In genomic region chr10:100325164-100325563, GRCh38 we compare ENCODE assay signal across 21 cellular contexts. TPM values are rescaled to one million over a fixed set of nuclear protein-coding genes. Genes with fewer than 3 reads are reported as not detected.
DNase-seq lines count a peak whose midpoint lies in the region; ATAC-seq, FAIRE-seq and TF ChIP-seq lines count a peak whose summit lies in the region.
"Had no signal": no experiment of that assay in that cellular context is flagged by ENCODE, and none has a peak within 500 bp of the region (broad histone marks: within the 10 kb centered on the region; RNA-seq: fewer than 3 reads in every experiment).

No MANE protein-coding gene starts in this region.

- H3K9me2 ChIP-seq in HCT116 (ENCODE audit: insufficient read depth) = no peaks in the 10 kb centered on the region

- 51% methylated on average over 7 of the region's 7 CpGs for WGBS in GM12878 (ENCODE audit: insufficient coverage, insufficient replicate concordance, low lambda C conversion rate, missing lambda C conversion rate)

- intact Hi-C loops in HCT116 (cut with micrococcal nuclease) (no loop called here), GM12878 (cut with micrococcal nuclease; ENCODE audit: unreplicated experiment) (no loop called here)

- no peaks in the 10 kb centered on the region for H3K36me3 ChIP-seq in HCT116 (ENCODE audit: control insufficient read depth in 1 of 2, insufficient read depth in 2 of 2, low read length in 2 of 2)
- H3K36me3 ChIP-seq in GM12878 (ENCODE audit: control insufficient read depth in 2 of 2, insufficient read depth in 2 of 2, low read length in 1 of 2) = no peaks in the 10 kb centered on the region
- H3K36me3 ChIP-seq: suprapubic skin had no signal

- H3K27ac ChIP-seq in HCT116 (ENCODE audit: low read depth, low read length) = no peak overlapping the region
- H3K27ac ChIP-seq in GM12878 (ENCODE audit: control insufficient read depth, insufficient read depth) = no peak overlapping the region
- H3K27ac ChIP-seq: suprapubic skin had no signal

- no peak overlapping the region for H3K27ac Mint-ChIP-seq in nephron progenitor cell
- H3K27ac Mint-ChIP-seq: activated CD4-positive, alpha-beta memory T cell treated with anti-CD3 and anti-CD28 coated beads for 36 hours; activated naive CD4-positive, alpha-beta T cell treated with anti-CD3 and anti-CD28 coated beads, Interleukin-2, amount 10 ng/mL, durations not matched to agents 7 days and 5 days; immature natural killer cell had no signal

- no peaks in the 10 kb centered on the region for H3K9me3 Mint-ChIP-seq in nephron progenitor cell
- H3K9me3 Mint-ChIP-seq: activated CD4-positive, alpha-beta memory T cell treated with anti-CD3 and anti-CD28 coated beads for 36 hours; activated naive CD4-positive, alpha-beta T cell treated with anti-CD3 and anti-CD28 coated beads, Interleukin-2, amount 10 ng/mL, durations not matched to agents 7 days and 5 days; immature natural killer cell had no signal

- H3K36me3 Mint-ChIP-seq in nephron progenitor cell (ENCODE audit: low read depth) = no peaks in the 10 kb centered on the region
- H3K36me3 Mint-ChIP-seq: activated CD4-positive, alpha-beta memory T cell treated with anti-CD3 and anti-CD28 coated beads for 36 hours; activated naive CD4-positive, alpha-beta T cell treated with anti-CD3 and anti-CD28 coated beads, Interleukin-2, amount 10 ng/mL, durations not matched to agents 7 days and 5 days; immature natural killer cell had no signal

- H2AFZ ChIP-seq in HCT116 (ENCODE audit: low read depth, low read length, poor library complexity, severe bottlenecking) (no peak overlapping the region), GM12878 (ENCODE audit: control insufficient read depth, low read depth, low read length) (no peak overlapping the region)

- H3K27me3 Mint-ChIP-seq in nephron progenitor cell (ENCODE audit: low read depth, poor library complexity) = peaks cover 60% of the 10 kb centered on the region

- H3K9me3 ChIP-seq in HCT116 (ENCODE audit: control insufficient read depth in 1 of 2, insufficient read depth in 1 of 2, low read depth in 1 of 2, low read length in 2 of 2) = no peaks in the 10 kb centered on the region
- H3K9me3 ChIP-seq in GM12878 (replicated peaks; ENCODE audit: control insufficient read depth, insufficient read depth, low read length) = no peaks in the 10 kb centered on the region
- H3K9me3 ChIP-seq: suprapubic skin had no signal

- H3K4me3 Mint-ChIP-seq in nephron progenitor cell = no peak overlapping the region
- H3K4me3 Mint-ChIP-seq: activated CD4-positive, alpha-beta memory T cell treated with anti-CD3 and anti-CD28 coated beads for 36 hours; activated naive CD4-positive, alpha-beta T cell treated with anti-CD3 and anti-CD28 coated beads, Interleukin-2, amount 10 ng/mL, durations not matched to agents 7 days and 5 days; immature natural killer cell had no signal

- H3K4me1 Mint-ChIP-seq in nephron progenitor cell = peaks cover 3% of the 10 kb centered on the region
- H3K4me1 Mint-ChIP-seq: immature natural killer cell had no signal

- no peak for TF ChIP-seq CTCF in HCT116 (IDR thresholded peaks at IDR 0.05 in 2 of 3, conservative IDR thresholded peaks at IDR 0.05 in 1 of 3; ENCODE audit: borderline replicate concordance in 1 of 3, insufficient read depth in 1 of 3, low read depth in 2 of 3, low read length in 2 of 3)
- TF ChIP-seq CTCF in GM12878 (IDR thresholded peaks at IDR 0.05 in 2 of 3, conservative IDR thresholded peaks at IDR 0.05 in 1 of 3; ENCODE audit: control insufficient read depth in 2 of 3, extremely low read depth in 1 of 3, insufficient read depth in 1 of 3, low read depth in 3 of 3, low read length in 3 of 3) = no peak
- TF ChIP-seq CTCF in nephron progenitor cell (IDR thresholded peaks at IDR 0.05) = no peak

- TF ChIP-seq POLR2A in HCT116 (IDR thresholded peaks at IDR 0.05; ENCODE audit: borderline replicate concordance, extremely low read depth, insufficient read depth, insufficient read length) = no peak
- TF ChIP-seq POLR2A in GM12878 (IDR thresholded peaks at IDR 0.05; ENCODE audit: low read depth, low read length) = no peak

- SMC1A ChIA-PET in GM12878 (lab: Charles Lee; ENCODE audit: uncharacterized antibody, unreplicated experiment) = interaction anchor here (1.4 to 2.5 kb wide), 2 partner anchors 14 to 193 kb away, joined by 3 to 6 read pairs; no protein-coding TSS in a partner anchor

- ATAC-seq in HCT116 (peak; percentile 57; the same call in 1 of the 2 replicates), GM12878 (no peak), GM18858 (IDR thresholded peaks at IDR 0.05; ENCODE audit: unreplicated experiment) (no peak)

- POLR2A ChIA-PET in HCT116 (lab: Charles Lee) = interaction anchor here (1.2 kb wide), 1 partner anchor 48 kb away, joined by 3 read pairs; no protein-coding TSS in a partner anchor
- POLR2A ChIA-PET in GM12878 (lab: Charles Lee) = interaction anchor here (3.9 kb wide), 1 partner anchor 21 kb away, joined by 32 read pairs; the partner anchor contains the start of gene SCD

- no peak for TF ChIP-seq EP300 in GM12878 (IDR thresholded peaks at IDR 0.05; ENCODE audit: borderline replicate concordance in 1 of 2, control insufficient read depth in 1 of 2, low read depth in 2 of 2, low read length in 2 of 2)

- in situ Hi-C loops in GM12878 (cut with MboI) = no loop called here

- no peak for DNase-seq in HCT116 (ENCODE audit: low read depth, low spot score)
- no peak for DNase-seq in GM12878 (ENCODE audit: low read depth, low spot score)
- DNase-seq in nephron progenitor cell = peak; percentile 76
- DNase-seq in H4 (ENCODE audit: low spot score) = no peak
- DNase-seq in DMS153 (lab: John Stamatoyannopoulos, UW) = no peak
- DNase-seq: activated CD4-positive, alpha-beta memory T cell treated with anti-CD3 and anti-CD28 coated beads for 36 hours; activated naive CD4-positive, alpha-beta T cell treated with anti-CD3 and anti-CD28 coated beads, Interleukin-2, amount 10 ng/mL, durations not matched to agents 7 days and 5 days; effector memory CD4-positive, alpha-beta T cell; immature natural killer cell; mesenchymal stem cell; NCI-H1417; NCI-H526; Right ventricle myocardium superior; T-helper 1 cell had no signal

- H4K20me1 ChIP-seq in HCT116 (ENCODE audit: insufficient read depth) (no peaks in the 10 kb centered on the region), GM12878 (ENCODE audit: control insufficient read depth, insufficient read depth) (no peaks in the 10 kb centered on the region)

- H3K4me3 ChIP-seq in HCT116 (replicated peaks in 1 of 2; ENCODE audit: low read depth in 1 of 2, low read length in 2 of 2) (no peak overlapping the region), GM12878 (no peak overlapping the region)
- H3K4me3 ChIP-seq: suprapubic skin had no signal

- H3K27me3 ChIP-seq in HCT116 (ENCODE audit: insufficient read depth, low read length) (peaks cover 47% of the 10 kb centered on the region; the same call in 1 of the 2 replicates), GM12878 (replicated peaks in 1 of 2; ENCODE audit: control insufficient read depth in 2 of 2, insufficient read depth in 2 of 2, low read length in 1 of 2) (no peaks in the 10 kb centered on the region)

- CTCF ChIA-PET in HCT116 (lab: Charles Lee) (no interaction called here), GM12878 (lab: Yijun Ruan, JAX) (interaction anchor here (5.8 kb wide), 1 partner anchor 15 kb away, joined by 84 read pairs; no protein-coding TSS in a partner anchor)

- no peak for TF ChIP-seq RAD21 in HCT116 (IDR thresholded peaks at IDR 0.05; ENCODE audit: low read depth)
- no peak for TF ChIP-seq RAD21 in GM12878 (IDR thresholded peaks at IDR 0.05; ENCODE audit: insufficient read depth, low read depth, low read length)

- no peak for FAIRE-seq in GM12878 (lab: Jason Lieb, UNC)
- FAIRE-seq: astrocyte had no signal

- H3K79me2 ChIP-seq in HCT116 (ENCODE audit: insufficient read depth, low read length) (no peaks in the 10 kb centered on the region), GM12878 (ENCODE audit: control insufficient read depth, insufficient read depth, low read length) (no peaks in the 10 kb centered on the region)

- H3K4me1 ChIP-seq in HCT116 (ENCODE audit: control insufficient read depth in 1 of 2, insufficient read depth in 2 of 2, low read length in 2 of 2) (no peaks in the 10 kb centered on the region), GM12878 (ENCODE audit: control insufficient read depth, insufficient read depth, low read length) (peaks cover 15% of the 10 kb centered on the region)

- BruUV-seq in HCT116 (replicated peaks; lab: Mats Ljungman, UMichigan) = no TSS peak
- no TSS peak for BruUV-seq in GM12878 (replicated peaks; lab: Mats Ljungman, UMichigan)

- no peak overlapping the region for H3K4me2 ChIP-seq in HCT116 (ENCODE audit: low read length)
- H3K4me2 ChIP-seq in GM12878 (ENCODE audit: control insufficient read depth, insufficient read depth) = no peak overlapping the region

- no peak overlapping the region for H3K9ac ChIP-seq in HCT116 (ENCODE audit: low read length)
- no peak overlapping the region for H3K9ac ChIP-seq in GM12878 (ENCODE audit: control insufficient read depth, insufficient read depth, low read length)

- RAD21 ChIA-PET in HCT116 (lab: Charles Lee; ENCODE audit: low non-redundant PET in 1 of 2, low total read pairs in 2 of 2, uncharacterized antibody in 2 of 2, unreplicated experiment in 2 of 2) (no interaction called here), GM12878 (lab: Charles Lee; ENCODE audit: unreplicated experiment) (interaction anchor here (1.6 kb wide), 1 partner anchor 193 kb away, joined by 5 read pairs; no protein-coding TSS in a partner anchor)

RNA-seq across cellular contexts. Expression of gene PKD2L1, which starts 4.9 kb away (rescaled TPM):
- total RNA-seq in HCT116 (2021; ENCODE audit: unreplicated experiment) (0.17 TPM), GM12878 (2014; rRNA removed) (0.17 and 0.22 TPM in 2 replicates), GM12878 (2014; rRNA removed; fragmentation: Illumina TruSeq; extraction: Trizol) (0.14 TPM in 1 of 2 replicates, not detected in the other), GM12878 (2021) (0.05 and 0.08 TPM in 2 replicates)
- polyA plus RNA-seq in HCT116 (2012) = 0.09 and 0.15 TPM in 2 replicates
- total RNA-seq in GM12878 (2013; cell fraction: nucleolus; rRNA removed) = not detected in 2 replicates
- not detected for polyA plus RNA-seq in GM12878 (2011; ENCODE audit: low read depth)
- polyA plus RNA-seq in GM12878 (2011; rRNA removed) (0.05 and 0.06 TPM in 2 replicates), GM12878 (2014; fragmentation: Illumina TruSeq; extraction: Trizol) (0.09 and 0.27 TPM in 2 replicates), GM12878 (2014; fragmentation: Nextera tagmentation; extraction: Ambion mirVana) (not detected), GM12878 (2014; rRNA removed) (not detected in 2 replicates), GM12878 (2016; fragmentation: Nextera tagmentation; extraction: Ambion mirVana) (not detected)
- polyA plus RNA-seq in GM12878 (2011; cell fraction: cytosol; rRNA removed) = 0.03 and 0.06 TPM in 2 replicates
- polyA plus RNA-seq in GM12878 (2011; cell fraction: nucleus; rRNA removed) = 0.24 and 0.35 TPM in 2 replicates
- polyA plus RNA-seq in GM12878 (2012) = 0.07 TPM in 1 of 2 replicates, not detected in the other
- not detected in 2 replicates for polyA minus RNA-seq in GM12878 (2011; rRNA and poly(A)+ RNA removed)
- polyA minus RNA-seq in GM12878 (2011; cell fraction: cytosol; rRNA and poly(A)+ RNA removed) = not detected in 2 replicates
- not detected in 2 replicates for polyA minus RNA-seq in GM12878 (2011; cell fraction: nucleus; rRNA and poly(A)+ RNA removed)
- total RNA-seq in H4 (2014; rRNA removed; shearing (Covaris generic)) = not detected in 2 replicates
- total RNA-seq: activated CD4-positive, alpha-beta memory T cell treated with anti-CD3 and anti-CD28 coated beads for 36 hours; astrocyte; cerebellum; HT1080; LHCN-M2; Right ventricle myocardium superior; suprapubic skin had no signal
- polyA plus RNA-seq: immature natural killer cell, neural cell had no signal

RNA-seq across cellular contexts. Expression of gene SCD, which starts 21.9 kb away (rescaled TPM):
- total RNA-seq in HCT116 (2021; ENCODE audit: unreplicated experiment) = 652 TPM
- polyA plus RNA-seq in HCT116 (2012) = 312 and 348 TPM in 2 replicates
- total RNA-seq in GM12878 (2013; cell fraction: nucleolus; rRNA removed) = 120 and 125 TPM in 2 replicates
- 108 and 117 TPM in 2 replicates for total RNA-seq in GM12878 (2014; rRNA removed)
- total RNA-seq in GM12878 (2014; rRNA removed; fragmentation: Illumina TruSeq; extraction: Trizol) = 91.3 and 103 TPM in 2 replicates
- 171 and 188 TPM in 2 replicates for total RNA-seq in GM12878 (2021)
- polyA plus RNA-seq in GM12878 (2011; ENCODE audit: low read depth) = 65.1 TPM
- polyA plus RNA-seq in GM12878 (2011; rRNA removed) = 250 and 279 TPM in 2 replicates
- polyA plus RNA-seq in GM12878 (2011; cell fraction: cytosol; rRNA removed) = 198 and 249 TPM in 2 replicates
- 86.6 and 104 TPM in 2 replicates for polyA plus RNA-seq in GM12878 (2011; cell fraction: nucleus; rRNA removed)
- 88.3 and 146 TPM in 2 replicates for polyA plus RNA-seq in GM12878 (2012)
- polyA plus RNA-seq in GM12878 (2014; fragmentation: Illumina TruSeq; extraction: Trizol) = 181 and 230 TPM in 2 replicates
- polyA plus RNA-seq in GM12878 (2014; fragmentation: Nextera tagmentation; extraction: Ambion mirVana) = 10 to 100 TPM; 77.5 to 86.1 TPM
- polyA plus RNA-seq in GM12878 (2014; rRNA removed) = 119 and 131 TPM in 2 replicates
- 10 to 100 TPM; 68.7 to 70.2 TPM for polyA plus RNA-seq in GM12878 (2016; fragmentation: Nextera tagmentation; extraction: Ambion mirVana)
- polyA minus RNA-seq in GM12878 (2011; rRNA and poly(A)+ RNA removed) = 294 and 320 TPM in 2 replicates
- polyA minus RNA-seq in GM12878 (2011; cell fraction: cytosol; rRNA and poly(A)+ RNA removed) = 122 TPM in 2 replicates
- 31.3 and 34.6 TPM in 2 replicates for polyA minus RNA-seq in GM12878 (2011; cell fraction: nucleus; rRNA and poly(A)+ RNA removed)
- 458 and 512 TPM in 2 replicates for total RNA-seq in H4 (2014; rRNA removed; shearing (Covaris generic))

RNA-seq across cellular contexts. Expression of gene BLOC1S2, which starts 38.7 kb away (rescaled TPM):
- total RNA-seq in HCT116 (2021; ENCODE audit: unreplicated experiment) (54.6 TPM), GM12878 (2014; rRNA removed) (75.0 and 79.8 TPM in 2 replicates), GM12878 (2014; rRNA removed; fragmentation: Illumina TruSeq; extraction: Trizol) (66.2 and 75.1 TPM in 2 replicates), GM12878 (2021) (54.4 and 58.6 TPM in 2 replicates)
- polyA plus RNA-seq in HCT116 (2012) = 19.8 and 25.8 TPM in 2 replicates
- total RNA-seq in GM12878 (2013; cell fraction: nucleolus; rRNA removed) = 9.0 and 14.8 TPM in 2 replicates
- 37.9 TPM for polyA plus RNA-seq in GM12878 (2011; ENCODE audit: low read depth)
- polyA plus RNA-seq in GM12878 (2011; rRNA removed) (71.7 and 117 TPM in 2 replicates), GM12878 (2014; fragmentation: Illumina TruSeq; extraction: Trizol) (66.9 and 71.3 TPM in 2 replicates), GM12878 (2014; fragmentation: Nextera tagmentation; extraction: Ambion mirVana) (100 to 1,000 TPM; 106 to 120 TPM), GM12878 (2014; rRNA removed) (79.2 and 94.4 TPM in 2 replicates), GM12878 (2016; fragmentation: Nextera tagmentation; extraction: Ambion mirVana) (100 to 1,000 TPM; 147 to 164 TPM)
- 24.1 and 29.0 TPM in 2 replicates for polyA plus RNA-seq in GM12878 (2011; cell fraction: cytosol; rRNA removed)
- 17.1 and 21.6 TPM in 2 replicates for polyA plus RNA-seq in GM12878 (2011; cell fraction: nucleus; rRNA removed)
- 58.3 and 73.0 TPM in 2 replicates for polyA plus RNA-seq in GM12878 (2012)
- 10.4 and 14.8 TPM in 2 replicates for polyA minus RNA-seq in GM12878 (2011; rRNA and poly(A)+ RNA removed)
- 5.7 and 10.3 TPM in 2 replicates for polyA minus RNA-seq in GM12878 (2011; cell fraction: cytosol; rRNA and poly(A)+ RNA removed)
- polyA minus RNA-seq in GM12878 (2011; cell fraction: nucleus; rRNA and poly(A)+ RNA removed) = 6.6 and 7.6 TPM in 2 replicates
- total RNA-seq in H4 (2014; rRNA removed; shearing (Covaris generic)) = 55.2 and 99.9 TPM in 2 replicates

RNA-seq across cellular contexts. Expression of gene CWF19L1, which starts 57.7 kb away (rescaled TPM):
- total RNA-seq in HCT116 (2021; ENCODE audit: unreplicated experiment) (41.7 TPM), GM12878 (2014; rRNA removed) (38.8 and 39.1 TPM in 2 replicates), GM12878 (2014; rRNA removed; fragmentation: Illumina TruSeq; extraction: Trizol) (37.4 and 38.6 TPM in 2 replicates), GM12878 (2021) (31.9 and 36.7 TPM in 2 replicates)
- polyA plus RNA-seq in HCT116 (2012) = 16.9 and 24.9 TPM in 2 replicates
- total RNA-seq in GM12878 (2013; cell fraction: nucleolus; rRNA removed) = 65.2 and 67.4 TPM in 2 replicates
- 20.7 TPM for polyA plus RNA-seq in GM12878 (2011; ENCODE audit: low read depth)
- polyA plus RNA-seq in GM12878 (2011; rRNA removed) (33.0 and 41.5 TPM in 2 replicates), GM12878 (2014; fragmentation: Illumina TruSeq; extraction: Trizol) (34.3 and 48.1 TPM in 2 replicates), GM12878 (2014; fragmentation: Nextera tagmentation; extraction: Ambion mirVana) (10 to 100 TPM; 37.6 to 51.7 TPM), GM12878 (2014; rRNA removed) (26.4 and 30.2 TPM in 2 replicates), GM12878 (2016; fragmentation: Nextera tagmentation; extraction: Ambion mirVana) (10 to 100 TPM; 45.0 to 45.1 TPM)
- polyA plus RNA-seq in GM12878 (2011; cell fraction: cytosol; rRNA removed) = 23.3 and 23.9 TPM in 2 replicates
- 31.3 and 32.6 TPM in 2 replicates for polyA plus RNA-seq in GM12878 (2011; cell fraction: nucleus; rRNA removed)
- 22.3 and 22.5 TPM in 2 replicates for polyA plus RNA-seq in GM12878 (2012)
- polyA minus RNA-seq in GM12878 (2011; rRNA and poly(A)+ RNA removed) = 32.7 and 32.8 TPM in 2 replicates
- 9.9 and 14.1 TPM in 2 replicates for polyA minus RNA-seq in GM12878 (2011; cell fraction: cytosol; rRNA and poly(A)+ RNA removed)
- polyA minus RNA-seq in GM12878 (2011; cell fraction: nucleus; rRNA and poly(A)+ RNA removed) = 9.9 and 10.7 TPM in 2 replicates
- 31.8 and 36.7 TPM in 2 replicates for total RNA-seq in H4 (2014; rRNA removed; shearing (Covaris generic))

Comparison
In these comparisons a context has a peak if more than half of its experiments do, and no peak if none do; other contexts are left out.
1. Of the 18 proteins assayed by ChIP-seq in both GM12878 and HCT116: peak only in GM12878: none; only in HCT116: none; in both: REST; in neither: 17.